ENCODE assay signal across 15 cellular contexts in genomic region chr7:155224116-155224811, GRCh38.
DNase-seq lines count a peak whose midpoint lies in the region; ATAC-seq, FAIRE-seq and TF ChIP-seq lines count a peak whose summit lies in the region.
"Had no signal": no experiment of that assay in that cellular context is flagged by ENCODE, and none has a peak within 500 bp of the region (broad histone marks: within the 10 kb centered on the region; RNA-seq: fewer than 3 reads in every experiment).

No MANE protein-coding gene starts in this region.

- H3K9me1 ChIP-seq in keratinocyte (ENCODE audit: control insufficient read depth, extremely low read depth, insufficient read depth, low read length), result no peaks in the 10 kb centered on the region

- no peaks in the 10 kb centered on the region for H4K20me1 ChIP-seq in OCI-LY3 (ENCODE audit: insufficient read depth, low read length)
- no peaks in the 10 kb centered on the region for H4K20me1 ChIP-seq in keratinocyte (ENCODE audit: control insufficient read depth, extremely low read depth, insufficient read depth, low read length)

- H3K4me3 ChIP-seq in OCI-LY3 (ENCODE audit: low read length) (no peak overlapping the region), keratinocyte (ENCODE audit: control insufficient read depth in 2 of 3, extremely low read depth in 1 of 3, insufficient read depth in 2 of 3, low read depth in 1 of 3, low read length in 3 of 3) (no peak overlapping the region)
- H3K4me3 ChIP-seq: mucosa of descending colon, SJSA1 had no signal

- DNase-seq in D721Med (ENCODE audit: insufficient read length, low spot score) (peak; percentile 70), NCI-H187 (lab: John Stamatoyannopoulos, UW) (peak; percentile 39 to 56), keratinocyte (ENCODE audit: low read depth, low spot score) (peak; percentile 55), NCI-H1694 treated with DMSO at 0.1 percent for 48 hours (lab: John Stamatoyannopoulos, UW) (no peak)
- DNase-seq in stimulated activated naive CD8-positive, alpha-beta T cell treated with anti-CD3 and anti-CD28 coated beads, Interleukin-15, amount 100 ng/mL, for 72 hours, result no peak
- DNase-seq in stimulated activated CD4-positive, alpha-beta T cell treated with anti-CD3 and anti-CD28 coated beads, Interleukin-4, amount 100 ng/mL, for 1 hour, result no peak
- DNase-seq: activated CD8-positive, alpha-beta T cell treated with anti-CD3 and anti-CD28 coated beads, Interleukin-2, amount 10 ng/mL, durations not matched to agents 7 days and 5 days; anterior cingulate cortex; HFFc6; immature natural killer cell; mucosa of descending colon had no signal

- H2AFZ ChIP-seq in OCI-LY3 (ENCODE audit: low read depth, low read length) (0 out of 2 replicates have a peak overlapping the region, but pooled peaks have one; percentile 15), keratinocyte (ENCODE audit: control insufficient read depth, low read length) (no peak overlapping the region)

- peaks cover 7% of the 10 kb centered on the region for H3K4me1 Mint-ChIP-seq in stimulated activated naive CD8-positive, alpha-beta T cell treated with anti-CD3 and anti-CD28 coated beads, Interleukin-15, amount 100 ng/mL, for 72 hours
- H3K4me1 Mint-ChIP-seq: immature natural killer cell had no signal

- peak; percentile 48 for FAIRE-seq in D721Med (lab: Jason Lieb, UNC)
- peak; percentile 63 for FAIRE-seq in keratinocyte (lab: Jason Lieb, UNC)

- TF ChIP-seq CTCF in D721Med (IDR thresholded peaks at IDR 0.05; ENCODE audit: insufficient read depth, missing control alignments), result no peak
- TF ChIP-seq CTCF in OCI-LY3 (IDR thresholded peaks at IDR 0.05; ENCODE audit: low read depth, low read length), result no peak
- TF ChIP-seq CTCF in keratinocyte (optimal IDR thresholded peaks at IDR 0.05 in 1 of 3, IDR thresholded peaks at IDR 0.05 in 1 of 3, conservative IDR thresholded peaks at IDR 0.05 in 1 of 3; ENCODE audit: extremely low read depth in 1 of 3, insufficient read depth in 2 of 3, low read length in 3 of 3), result no peak

- H3K9ac ChIP-seq in OCI-LY3 (ENCODE audit: low read length) (no peak overlapping the region), keratinocyte (ENCODE audit: control insufficient read depth, extremely low read depth, insufficient read depth, low read length) (no peak overlapping the region)

- peak overlapping the region in 1 of 2 donors; percentile 62 for H3K27ac Mint-ChIP-seq in stimulated activated naive CD8-positive, alpha-beta T cell treated with anti-CD3 and anti-CD28 coated beads, Interleukin-15, amount 100 ng/mL, for 72 hours
- H3K27ac Mint-ChIP-seq: activated CD8-positive, alpha-beta T cell treated with anti-CD3 and anti-CD28 coated beads, Interleukin-2, amount 10 ng/mL, durations not matched to agents 7 days and 5 days; HFFc6; immature natural killer cell; progenitor cell of endocrine pancreas had no signal

- H3K79me2 ChIP-seq in OCI-LY3 (ENCODE audit: low read length), result no peaks in the 10 kb centered on the region
- H3K79me2 ChIP-seq in keratinocyte (ENCODE audit: control insufficient read depth, insufficient read depth, low read length), result no peaks in the 10 kb centered on the region

- H3K27me3 ChIP-seq in OCI-LY3 (ENCODE audit: low read depth, low read length), result no peaks in the 10 kb centered on the region
- H3K27me3 ChIP-seq in keratinocyte (ENCODE audit: control insufficient read depth, extremely low read depth, insufficient read depth, low read length), result no peaks in the 10 kb centered on the region

- ATAC-seq in stimulated activated naive CD8-positive, alpha-beta T cell treated with anti-CD3 and anti-CD28 coated beads, Interleukin-15, amount 100 ng/mL, for 72 hours, result no peak
- no peak for ATAC-seq in HG02938 (IDR thresholded peaks at IDR 0.05; ENCODE audit: unreplicated experiment)
- ATAC-seq: activated CD8-positive, alpha-beta T cell treated with anti-CD3 and anti-CD28 coated beads, Interleukin-2, amount 10 ng/mL, durations not matched to agents 7 days and 5 days; mucosa of descending colon had no signal

- H3K27ac ChIP-seq in OCI-LY3 (ENCODE audit: low read length) (no peak overlapping the region), keratinocyte (ENCODE audit: control insufficient read depth, insufficient read depth, low read length) (no peak overlapping the region)
- H3K27ac ChIP-seq: SJSA1 had no signal

- H3K4me3 Mint-ChIP-seq in stimulated activated naive CD8-positive, alpha-beta T cell treated with anti-CD3 and anti-CD28 coated beads, Interleukin-15, amount 100 ng/mL, for 72 hours, result no peak overlapping the region
- H3K4me3 Mint-ChIP-seq: activated CD8-positive, alpha-beta T cell treated with anti-CD3 and anti-CD28 coated beads, Interleukin-2, amount 10 ng/mL, durations not matched to agents 7 days and 5 days; HFFc6; immature natural killer cell had no signal

- H3K9me3 ChIP-seq in OCI-LY3 (ENCODE audit: insufficient read depth, low read length), result no peaks in the 10 kb centered on the region
- no peaks in the 10 kb centered on the region for H3K9me3 ChIP-seq in keratinocyte (ENCODE audit: control insufficient read depth, low read depth, low read length)
- H3K9me3 ChIP-seq: mucosa of descending colon, SJSA1 had no signal

- dilution Hi-C loops in keratinocyte (cut with MboI; ENCODE audit: extremely low pct_ligation_motif_present, low sequenced_read_pairs), result no loop called here

- H3K4me1 ChIP-seq in OCI-LY3 (ENCODE audit: low read length) (no peaks in the 10 kb centered on the region), keratinocyte (ENCODE audit: control insufficient read depth, extremely low read depth, insufficient read depth, low read length) (peaks cover 11% of the 10 kb centered on the region)

- H3K36me3 ChIP-seq in OCI-LY3 (replicated peaks; ENCODE audit: low read depth, low read length), result no peaks in the 10 kb centered on the region
- H3K36me3 ChIP-seq in keratinocyte (ENCODE audit: control insufficient read depth in 2 of 2, extremely low read depth in 1 of 2, insufficient read depth in 2 of 2, low read length in 2 of 2), result no peaks in the 10 kb centered on the region
- H3K36me3 ChIP-seq: SJSA1 had no signal

- H3K27me3 Mint-ChIP-seq in stimulated activated naive CD8-positive, alpha-beta T cell treated with anti-CD3 and anti-CD28 coated beads, Interleukin-15, amount 100 ng/mL, for 72 hours, result peaks cover 6% of the 10 kb centered on the region

- H3K4me2 ChIP-seq in OCI-LY3 (ENCODE audit: low read length) (no peak overlapping the region), keratinocyte (ENCODE audit: control insufficient read depth, extremely low read depth, insufficient read depth, low read depth, low read length) (peak overlapping the region; percentile 39)

- H3K9me3 Mint-ChIP-seq in stimulated activated naive CD8-positive, alpha-beta T cell treated with anti-CD3 and anti-CD28 coated beads, Interleukin-15, amount 100 ng/mL, for 72 hours, result no peaks in the 10 kb centered on the region

Comparison
In these comparisons a context has a peak if more than half of its experiments do, and no peak if none do; other contexts are left out.
1. DNase-seq: peak in D721Med (single experiment), NCI-H187 (2 of 2) and keratinocyte (single experiment); none in stimulated activated naive CD8-positive, alpha-beta T cell treated with anti-CD3 and anti-CD28 coated beads, Interleukin-15, amount 100 ng/mL, for 72 hours (0 of 2), stimulated activated CD4-positive, alpha-beta T cell treated with anti-CD3 and anti-CD28 coated beads, Interleukin-4, amount 100 ng/mL, for 1 hour (single experiment) and NCI-H1694 treated with DMSO at 0.1 percent for 48 hours (single experiment).